In genomic region chr22:41358927-41359326, GRCh38 we compare ENCODE assay signal across 21 cellular contexts.
"Had no signal": no experiment of that assay in that cellular context is flagged by ENCODE, and none has a peak within 500 bp of the region (broad histone marks: within the 10 kb centered on the region; RNA-seq: fewer than 3 reads in every experiment).

No MANE protein-coding gene starts in this region.

- H3K4me3 Mint-ChIP-seq: activated CD4-positive, alpha-beta memory T cell treated with anti-CD3 and anti-CD28 coated beads, Interleukin-2, amount 10 ng/mL, durations not matched to agents 7 days and 5 days; activated naive CD8-positive, alpha-beta T cell treated with anti-CD3 and anti-CD28 coated beads, Interleukin-2, amount 10 ng/mL, durations not matched to agents 7 days and 5 days; activated T-cell treated with anti-CD3 and anti-CD28 coated beads, Interleukin-2, amount 50 U/mL, for 72 hours; central memory CD8-positive, alpha-beta T cell; T-cell had no signal

- H3K4me3 ChIP-seq: SK-N-MC had no signal

- H3K9me3 Mint-ChIP-seq: activated CD4-positive, alpha-beta memory T cell treated with anti-CD3 and anti-CD28 coated beads, Interleukin-2, amount 10 ng/mL, durations not matched to agents 7 days and 5 days; activated naive CD8-positive, alpha-beta T cell treated with anti-CD3 and anti-CD28 coated beads, Interleukin-2, amount 10 ng/mL, durations not matched to agents 7 days and 5 days; activated T-cell treated with anti-CD3 and anti-CD28 coated beads, Interleukin-2, amount 50 U/mL, for 72 hours; central memory CD8-positive, alpha-beta T cell; T-cell had no signal

- H3K27ac ChIP-seq: SK-N-MC had no signal

- H3K4me1 Mint-ChIP-seq: activated CD4-positive, alpha-beta memory T cell treated with anti-CD3 and anti-CD28 coated beads, Interleukin-2, amount 10 ng/mL, durations not matched to agents 7 days and 5 days; activated naive CD8-positive, alpha-beta T cell treated with anti-CD3 and anti-CD28 coated beads, Interleukin-2, amount 10 ng/mL, durations not matched to agents 7 days and 5 days; central memory CD8-positive, alpha-beta T cell; T-cell had no signal

- H3K27me3 Mint-ChIP-seq: activated CD4-positive, alpha-beta memory T cell treated with anti-CD3 and anti-CD28 coated beads, Interleukin-2, amount 10 ng/mL, durations not matched to agents 7 days and 5 days; activated naive CD8-positive, alpha-beta T cell treated with anti-CD3 and anti-CD28 coated beads, Interleukin-2, amount 10 ng/mL, durations not matched to agents 7 days and 5 days; central memory CD8-positive, alpha-beta T cell; T-cell had no signal

- H3K27ac Mint-ChIP-seq: activated CD4-positive, alpha-beta memory T cell treated with anti-CD3 and anti-CD28 coated beads, Interleukin-2, amount 10 ng/mL, durations not matched to agents 7 days and 5 days; activated naive CD8-positive, alpha-beta T cell treated with anti-CD3 and anti-CD28 coated beads, Interleukin-2, amount 10 ng/mL, durations not matched to agents 7 days and 5 days; T-cell had no signal

- DNase-seq: activated CD4-positive, alpha-beta memory T cell treated with anti-CD3 and anti-CD28 coated beads, Interleukin-2, amount 10 ng/mL, durations not matched to agents 7 days and 5 days; activated CD4-positive, alpha-beta T cell treated with anti-CD3 and anti-CD28 coated beads, Interleukin-2, amount 50 U/mL, for 1 hour; activated CD4-positive, CD25-positive, alpha-beta regulatory T cell; activated CD8-positive, alpha-beta memory T cell treated with anti-CD3 and anti-CD28 coated beads, Interleukin-2, amount 50 U/mL, for 4 hours; activated naive CD4-positive, alpha-beta T cell treated with anti-CD3 and anti-CD28 coated beads, Interleukin-2, amount 50 U/mL, for 16 hours; activated naive CD8-positive, alpha-beta T cell treated with anti-CD3 and anti-CD28 coated beads, Interleukin-2, amount 10 ng/mL, durations not matched to agents 7 days and 5 days; activated T-cell treated with anti-CD3 and anti-CD28 coated beads, Interleukin-2, amount 50 U/mL, for 72 hours; aorta; MM.1S; NCI-H1105; NCI-H1436; NCI-H1694 treated with DMSO at 0.1 percent for 48 hours; NCI-H2029 treated with DMSO at 0.1 percent for 48 hours; NCI-H446; NCI-H524; PC-3; T-cell; T-helper 2 cell; T1000 had no signal
